8 cellular contexts compared by ENCODE assay signal in the genomic region with DNA sequence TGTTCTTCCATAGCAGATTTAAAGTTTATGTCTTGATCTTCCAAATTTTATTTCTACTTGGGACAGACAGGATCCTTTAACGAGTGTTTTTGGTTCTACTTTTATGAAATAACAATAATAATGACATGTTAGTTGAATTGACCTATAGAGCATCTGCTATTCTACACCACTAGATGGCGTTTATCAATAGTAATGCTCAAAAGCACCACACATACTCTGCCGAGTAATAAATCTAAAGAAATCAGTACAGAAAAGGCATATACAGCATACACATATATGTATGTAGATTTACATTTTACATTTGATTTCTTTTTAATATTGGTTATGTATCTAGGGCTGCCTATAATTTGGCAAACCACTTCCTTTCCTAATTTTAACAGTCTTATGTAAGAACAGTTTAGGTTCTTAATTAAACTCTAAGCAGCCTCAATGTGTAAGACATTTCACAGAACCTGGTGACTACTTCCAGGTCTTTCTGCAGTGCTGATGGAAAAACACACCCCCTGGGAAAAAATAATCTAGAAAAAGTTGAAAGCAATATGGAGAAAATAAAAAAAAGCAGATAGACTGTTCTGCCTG. TPM values are rescaled to one million over a fixed set of nuclear protein-coding genes. Genes with fewer than 3 reads are reported as not detected.
DNase-seq lines count a peak whose midpoint lies in the region; ATAC-seq and TF ChIP-seq lines count a peak whose summit lies in the region.

No MANE protein-coding gene starts in this region.

- intact Hi-C loops in PC-9 (cut with micrococcal nuclease; ENCODE audit: unreplicated experiment), result loop anchor here (1.0 kb wide), 2 partner anchors 536 to 605 kb away; no protein-coding TSS in a partner anchor

- H3K36me3 ChIP-seq in PC-9 (ENCODE audit: low read depth), result no peaks in the 10 kb centered on the region

- CTCF ChIA-PET in PC-9 (lab: Charles Lee), result no interaction called here
- CTCF ChIA-PET in activated naive CD4-positive, alpha-beta T cell treated with anti-CD3 and anti-CD28 coated beads, Interleukin-2, amount 10 ng/mL, durations not matched to agents 7 days and 5 days (lab: Charles Lee), result interaction anchor here (0.7 kb wide), 1 partner anchor 388 kb away, joined by 3 read pairs; no protein-coding TSS in a partner anchor

- H3K36me3 Mint-ChIP-seq in mesothelial cell of epicardium, result no peaks in the 10 kb centered on the region
- H3K36me3 Mint-ChIP-seq in activated naive CD4-positive, alpha-beta T cell treated with anti-CD3 and anti-CD28 coated beads, Interleukin-2, amount 10 ng/mL, durations not matched to agents 7 days and 5 days, result no peaks in the 10 kb centered on the region

- no peaks in the 10 kb centered on the region for H3K9me2 ChIP-seq in PC-9 (ENCODE audit: insufficient read depth)

- H3K4me2 ChIP-seq in PC-9, result no peak overlapping the region

- no peak overlapping the region for H3K4me3 Mint-ChIP-seq in mesothelial cell of epicardium
- no peak overlapping the region for H3K4me3 Mint-ChIP-seq in activated naive CD4-positive, alpha-beta T cell treated with anti-CD3 and anti-CD28 coated beads, Interleukin-2, amount 10 ng/mL, durations not matched to agents 7 days and 5 days

- no peak overlapping the region for H3K27ac ChIP-seq in PC-9

- peaks cover 10% of the 10 kb centered on the region for H3K4me1 Mint-ChIP-seq in mesothelial cell of epicardium
- peaks cover 7% of the 10 kb centered on the region for H3K4me1 Mint-ChIP-seq in activated naive CD4-positive, alpha-beta T cell treated with anti-CD3 and anti-CD28 coated beads, Interleukin-2, amount 10 ng/mL, durations not matched to agents 7 days and 5 days

- peak; percentile 77 for ATAC-seq in GM21576 (IDR thresholded peaks at IDR 0.05; ENCODE audit: unreplicated experiment)

- peaks cover 4% of the 10 kb centered on the region for H3K27me3 Mint-ChIP-seq in mesothelial cell of epicardium (ENCODE audit: low read depth)
- H3K27me3 Mint-ChIP-seq in activated naive CD4-positive, alpha-beta T cell treated with anti-CD3 and anti-CD28 coated beads, Interleukin-2, amount 10 ng/mL, durations not matched to agents 7 days and 5 days, result peaks cover 28% of the 10 kb centered on the region

- DNase-seq in EL, result peak; percentile 50
- peak; percentile 30 for DNase-seq in KG1 (lab: John Stamatoyannopoulos, UW)
- DNase-seq in PC-9, result peak in 1 of 2 experiments; percentile 38
- peak; percentile 45 to 67 for DNase-seq in dermis microvascular lymphatic vessel endothelial cell (ENCODE audit: low read depth in 2 of 2)
- no peak for DNase-seq in mesothelial cell of epicardium (ENCODE audit: low spot score in 2 of 2, unreplicated experiment in 2 of 2)
- DNase-seq in activated naive CD4-positive, alpha-beta T cell treated with anti-CD3 and anti-CD28 coated beads, Interleukin-2, amount 10 ng/mL, durations not matched to agents 7 days and 5 days, result no peak
- DNase-seq in nucleus accumbens (lab: John Stamatoyannopoulos, UW), result no peak

- H2AFZ ChIP-seq in PC-9, result no peak overlapping the region

- no peaks in the 10 kb centered on the region for H3K79me2 ChIP-seq in PC-9 (ENCODE audit: low read depth)

- H3K27me3 ChIP-seq in PC-9 (ENCODE audit: insufficient read depth, low read depth), result no peaks in the 10 kb centered on the region

- no peaks in the 10 kb centered on the region for H3K9me3 Mint-ChIP-seq in mesothelial cell of epicardium
- H3K9me3 Mint-ChIP-seq in activated naive CD4-positive, alpha-beta T cell treated with anti-CD3 and anti-CD28 coated beads, Interleukin-2, amount 10 ng/mL, durations not matched to agents 7 days and 5 days, result no peaks in the 10 kb centered on the region

- BruUV-seq in PC-9 (replicated peaks; lab: Mats Ljungman, UMichigan), result no TSS peak

- TF ChIP-seq CTCF in PC-9 (conservative IDR thresholded peaks at IDR 0.05), result peak; percentile 88
- TF ChIP-seq CTCF in mesothelial cell of epicardium (IDR thresholded peaks at IDR 0.05; ENCODE audit: unreplicated experiment), result peak; percentile 85

- H3K4me1 ChIP-seq in PC-9 (replicated peaks; ENCODE audit: insufficient read depth), result no peaks in the 10 kb centered on the region

- no peak overlapping the region for H3K27ac Mint-ChIP-seq in mesothelial cell of epicardium
- H3K27ac Mint-ChIP-seq in activated naive CD4-positive, alpha-beta T cell treated with anti-CD3 and anti-CD28 coated beads, Interleukin-2, amount 10 ng/mL, durations not matched to agents 7 days and 5 days, result no peak overlapping the region

- H3F3A ChIP-seq in PC-9 (ENCODE audit: insufficient read depth, low read depth), result no peaks in the 10 kb centered on the region

- H3K9me3 ChIP-seq in PC-9 (ENCODE audit: insufficient read depth, low read depth), result no peaks in the 10 kb centered on the region

- H4K20me1 ChIP-seq in PC-9 (ENCODE audit: insufficient read depth), result no peaks in the 10 kb centered on the region

- POLR2A ChIA-PET in PC-9 (lab: Charles Lee; ENCODE audit: unreplicated experiment), result no interaction called here

- H3K4me3 ChIP-seq in PC-9, result no peak overlapping the region

RNA-seq across cellular contexts. Expression of a gene that starts 5.9 kb away (rescaled TPM):
- not detected in 2 replicates for total RNA-seq in PC-9 (2021)
- 11.7 and 11.8 TPM in 2 replicates for total RNA-seq in dermis microvascular lymphatic vessel endothelial cell
- 78.7 to 82.0 TPM (median 81.4 TPM) in 3 replicates for total RNA-seq in mesothelial cell of epicardium

Comparison
In these comparisons a context has a peak if more than half of its experiments do, and no peak if none do; other contexts are left out.
1. DNase-seq: peak in EL (single experiment), KG1 (single experiment) and dermis microvascular lymphatic vessel endothelial cell (2 of 2); none in mesothelial cell of epicardium (0 of 2), activated naive CD4-positive, alpha-beta T cell treated with anti-CD3 and anti-CD28 coated beads, Interleukin-2, amount 10 ng/mL, durations not matched to agents 7 days and 5 days (single experiment) and nucleus accumbens (0 of 56).
2. RNA of a gene that starts 5.9 kb away (total RNA-seq): 78.7 to 82.0 TPM in mesothelial cell of epicardium and 11.7 to 11.8 TPM in dermis microvascular lymphatic vessel endothelial cell; not detected in PC-9; every median in the first group is over 10 times any median in the second.